ENCODE assay signal across 1 cellular context in the genomic region with DNA sequence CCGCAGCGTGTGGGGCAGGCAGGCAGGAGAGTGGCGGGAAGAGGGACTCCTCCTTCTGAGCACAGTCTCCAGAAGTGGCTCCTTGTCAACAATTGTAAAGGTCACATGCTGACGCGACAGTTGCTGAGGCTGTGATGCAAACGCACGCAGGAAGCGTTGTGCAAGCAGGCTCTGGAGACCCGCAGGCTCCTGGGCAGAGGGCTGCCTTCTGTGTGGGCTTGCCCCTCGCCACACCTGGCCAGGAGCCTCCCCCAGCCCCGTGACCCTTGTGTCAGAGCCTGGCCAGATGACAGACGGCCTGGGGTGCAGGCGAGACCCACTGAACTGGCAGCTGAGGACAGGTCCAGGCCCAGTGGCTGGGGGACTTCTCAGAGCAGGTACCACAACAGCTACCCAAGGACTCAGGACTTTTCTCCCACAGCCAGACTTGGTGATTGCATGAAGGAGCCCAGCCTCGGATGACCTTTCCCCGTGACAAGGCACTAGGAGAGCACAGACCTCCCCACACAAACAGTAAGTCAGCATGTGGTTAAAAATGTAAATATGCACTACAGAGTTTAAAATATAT.
TF ChIP-seq lines count a peak whose summit lies in the region.

No MANE protein-coding gene starts in this region.

TF ChIP-seq in K562, 482 proteins besides CTCF, POLR2A, EP300 and RAD21 (continued from another document and continues in another):
- TF ChIP-seq, protein P1, sequence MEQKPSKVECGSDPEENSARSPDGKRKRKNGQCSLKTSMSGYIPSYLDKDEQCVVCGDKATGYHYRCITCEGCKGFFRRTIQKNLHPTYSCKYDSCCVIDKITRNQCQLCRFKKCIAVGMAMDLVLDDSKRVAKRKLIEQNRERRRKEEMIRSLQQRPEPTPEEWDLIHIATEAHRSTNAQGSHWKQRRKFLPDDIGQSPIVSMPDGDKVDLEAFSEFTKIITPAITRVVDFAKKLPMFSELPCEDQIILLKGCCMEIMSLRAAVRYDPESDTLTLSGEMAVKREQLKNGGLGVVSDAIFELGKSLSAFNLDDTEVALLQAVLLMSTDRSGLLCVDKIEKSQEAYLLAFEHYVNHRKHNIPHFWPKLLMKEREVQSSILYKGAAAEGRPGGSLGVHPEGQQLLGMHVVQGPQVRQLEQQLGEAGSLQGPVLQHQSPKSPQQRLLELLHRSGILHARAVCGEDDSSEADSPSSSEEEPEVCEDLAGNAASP (IDR thresholded peaks at IDR 0.05): peak; percentile 55; the same call in 1 of the 2 replicates
- TF ChIP-seq, protein P2, sequence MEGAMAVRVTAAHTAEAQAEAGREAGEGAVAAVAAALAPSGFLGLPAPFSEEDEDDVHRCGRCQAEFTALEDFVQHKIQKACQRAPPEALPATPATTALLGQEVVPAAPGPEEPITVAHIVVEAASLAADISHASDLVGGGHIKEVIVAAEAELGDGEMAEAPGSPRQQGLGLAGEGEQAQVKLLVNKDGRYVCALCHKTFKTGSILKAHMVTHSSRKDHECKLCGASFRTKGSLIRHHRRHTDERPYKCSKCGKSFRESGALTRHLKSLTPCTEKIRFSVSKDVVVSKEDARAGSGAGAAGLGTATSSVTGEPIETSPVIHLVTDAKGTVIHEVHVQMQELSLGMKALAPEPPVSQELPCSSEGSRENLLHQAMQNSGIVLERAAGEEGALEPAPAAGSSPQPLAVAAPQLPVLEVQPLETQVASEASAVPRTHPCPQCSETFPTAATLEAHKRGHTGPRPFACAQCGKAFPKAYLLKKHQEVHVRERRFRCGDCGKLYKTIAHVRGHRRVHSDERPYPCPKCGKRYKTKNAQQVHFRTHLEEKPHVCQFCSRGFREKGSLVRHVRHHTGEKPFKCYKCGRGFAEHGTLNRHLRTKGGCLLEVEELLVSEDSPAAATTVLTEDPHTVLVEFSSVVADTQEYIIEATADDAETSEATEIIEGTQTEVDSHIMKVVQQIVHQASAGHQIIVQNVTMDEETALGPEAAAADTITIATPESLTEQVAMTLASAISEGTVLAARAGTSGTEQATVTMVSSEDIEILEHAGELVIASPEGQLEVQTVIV (CRISPR knock-in tag; IDR thresholded peaks at IDR 0.05; ENCODE audit: borderline replicate concordance): no peak
- TF ChIP-seq PML (IDR thresholded peaks at IDR 0.05; ENCODE audit: low read length): no peak
- TF ChIP-seq ZEB2 (IDR thresholded peaks at IDR 0.05): no peak
- TF ChIP-seq ZNF184 (CRISPR knock-in tag; IDR thresholded peaks at IDR 0.05): no peak
- no peak for TF ChIP-seq NCOA2 (IDR thresholded peaks at IDR 0.05; ENCODE audit: partially characterized antibody in 2 of 2)
- no peak for TF ChIP-seq U2AF1 (optimal IDR thresholded peaks at IDR 0.05; ENCODE audit: low read depth, low read length)
- no peak for TF ChIP-seq SMC3 (conservative IDR thresholded peaks at IDR 0.05; ENCODE audit: insufficient read depth, low read depth, low read length)
- no peak for TF ChIP-seq BHLHE40 (IDR thresholded peaks at IDR 0.05; ENCODE audit: low read length)
- no peak for TF ChIP-seq ZNF41 (CRISPR knock-in tag; conservative IDR thresholded peaks at IDR 0.05)
- TF ChIP-seq, protein P3, sequence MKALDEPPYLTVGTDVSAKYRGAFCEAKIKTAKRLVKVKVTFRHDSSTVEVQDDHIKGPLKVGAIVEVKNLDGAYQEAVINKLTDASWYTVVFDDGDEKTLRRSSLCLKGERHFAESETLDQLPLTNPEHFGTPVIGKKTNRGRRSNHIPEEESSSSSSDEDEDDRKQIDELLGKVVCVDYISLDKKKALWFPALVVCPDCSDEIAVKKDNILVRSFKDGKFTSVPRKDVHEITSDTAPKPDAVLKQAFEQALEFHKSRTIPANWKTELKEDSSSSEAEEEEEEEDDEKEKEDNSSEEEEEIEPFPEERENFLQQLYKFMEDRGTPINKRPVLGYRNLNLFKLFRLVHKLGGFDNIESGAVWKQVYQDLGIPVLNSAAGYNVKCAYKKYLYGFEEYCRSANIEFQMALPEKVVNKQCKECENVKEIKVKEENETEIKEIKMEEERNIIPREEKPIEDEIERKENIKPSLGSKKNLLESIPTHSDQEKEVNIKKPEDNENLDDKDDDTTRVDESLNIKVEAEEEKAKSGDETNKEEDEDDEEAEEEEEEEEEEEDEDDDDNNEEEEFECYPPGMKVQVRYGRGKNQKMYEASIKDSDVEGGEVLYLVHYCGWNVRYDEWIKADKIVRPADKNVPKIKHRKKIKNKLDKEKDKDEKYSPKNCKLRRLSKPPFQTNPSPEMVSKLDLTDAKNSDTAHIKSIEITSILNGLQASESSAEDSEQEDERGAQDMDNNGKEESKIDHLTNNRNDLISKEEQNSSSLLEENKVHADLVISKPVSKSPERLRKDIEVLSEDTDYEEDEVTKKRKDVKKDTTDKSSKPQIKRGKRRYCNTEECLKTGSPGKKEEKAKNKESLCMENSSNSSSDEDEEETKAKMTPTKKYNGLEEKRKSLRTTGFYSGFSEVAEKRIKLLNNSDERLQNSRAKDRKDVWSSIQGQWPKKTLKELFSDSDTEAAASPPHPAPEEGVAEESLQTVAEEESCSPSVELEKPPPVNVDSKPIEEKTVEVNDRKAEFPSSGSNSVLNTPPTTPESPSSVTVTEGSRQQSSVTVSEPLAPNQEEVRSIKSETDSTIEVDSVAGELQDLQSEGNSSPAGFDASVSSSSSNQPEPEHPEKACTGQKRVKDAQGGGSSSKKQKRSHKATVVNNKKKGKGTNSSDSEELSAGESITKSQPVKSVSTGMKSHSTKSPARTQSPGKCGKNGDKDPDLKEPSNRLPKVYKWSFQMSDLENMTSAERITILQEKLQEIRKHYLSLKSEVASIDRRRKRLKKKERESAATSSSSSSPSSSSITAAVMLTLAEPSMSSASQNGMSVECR (CRISPR knock-in tag; IDR thresholded peaks at IDR 0.05): no peak
- TF ChIP-seq, protein P4, sequence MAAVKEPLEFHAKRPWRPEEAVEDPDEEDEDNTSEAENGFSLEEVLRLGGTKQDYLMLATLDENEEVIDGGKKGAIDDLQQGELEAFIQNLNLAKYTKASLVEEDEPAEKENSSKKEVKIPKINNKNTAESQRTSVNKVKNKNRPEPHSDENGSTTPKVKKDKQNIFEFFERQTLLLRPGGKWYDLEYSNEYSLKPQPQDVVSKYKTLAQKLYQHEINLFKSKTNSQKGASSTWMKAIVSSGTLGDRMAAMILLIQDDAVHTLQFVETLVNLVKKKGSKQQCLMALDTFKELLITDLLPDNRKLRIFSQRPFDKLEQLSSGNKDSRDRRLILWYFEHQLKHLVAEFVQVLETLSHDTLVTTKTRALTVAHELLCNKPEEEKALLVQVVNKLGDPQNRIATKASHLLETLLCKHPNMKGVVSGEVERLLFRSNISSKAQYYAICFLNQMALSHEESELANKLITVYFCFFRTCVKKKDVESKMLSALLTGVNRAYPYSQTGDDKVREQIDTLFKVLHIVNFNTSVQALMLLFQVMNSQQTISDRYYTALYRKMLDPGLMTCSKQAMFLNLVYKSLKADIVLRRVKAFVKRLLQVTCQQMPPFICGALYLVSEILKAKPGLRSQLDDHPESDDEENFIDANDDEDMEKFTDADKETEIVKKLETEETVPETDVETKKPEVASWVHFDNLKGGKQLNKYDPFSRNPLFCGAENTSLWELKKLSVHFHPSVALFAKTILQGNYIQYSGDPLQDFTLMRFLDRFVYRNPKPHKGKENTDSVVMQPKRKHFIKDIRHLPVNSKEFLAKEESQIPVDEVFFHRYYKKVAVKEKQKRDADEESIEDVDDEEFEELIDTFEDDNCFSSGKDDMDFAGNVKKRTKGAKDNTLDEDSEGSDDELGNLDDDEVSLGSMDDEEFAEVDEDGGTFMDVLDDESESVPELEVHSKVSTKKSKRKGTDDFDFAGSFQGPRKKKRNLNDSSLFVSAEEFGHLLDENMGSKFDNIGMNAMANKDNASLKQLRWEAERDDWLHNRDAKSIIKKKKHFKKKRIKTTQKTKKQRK (IDR thresholded peaks at IDR 0.05; ENCODE audit: borderline replicate concordance, low read depth, low read length): no peak
- TF ChIP-seq, protein P5, sequence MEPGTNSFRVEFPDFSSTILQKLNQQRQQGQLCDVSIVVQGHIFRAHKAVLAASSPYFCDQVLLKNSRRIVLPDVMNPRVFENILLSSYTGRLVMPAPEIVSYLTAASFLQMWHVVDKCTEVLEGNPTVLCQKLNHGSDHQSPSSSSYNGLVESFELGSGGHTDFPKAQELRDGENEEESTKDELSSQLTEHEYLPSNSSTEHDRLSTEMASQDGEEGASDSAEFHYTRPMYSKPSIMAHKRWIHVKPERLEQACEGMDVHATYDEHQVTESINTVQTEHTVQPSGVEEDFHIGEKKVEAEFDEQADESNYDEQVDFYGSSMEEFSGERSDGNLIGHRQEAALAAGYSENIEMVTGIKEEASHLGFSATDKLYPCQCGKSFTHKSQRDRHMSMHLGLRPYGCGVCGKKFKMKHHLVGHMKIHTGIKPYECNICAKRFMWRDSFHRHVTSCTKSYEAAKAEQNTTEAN (CRISPR knock-in tag; IDR thresholded peaks at IDR 0.05): no peak
- no peak for TF ChIP-seq TARDBP (IDR thresholded peaks at IDR 0.05)
- TF ChIP-seq MTA2 (IDR thresholded peaks at IDR 0.05; ENCODE audit: low read depth): no peak
- TF ChIP-seq GABPB2 (CRISPR knock-in tag; conservative IDR thresholded peaks at IDR 0.05): no peak
- TF ChIP-seq SETDB1 (IDR thresholded peaks at IDR 0.05; ENCODE audit: low read length): no peak
- TF ChIP-seq, protein P6, sequence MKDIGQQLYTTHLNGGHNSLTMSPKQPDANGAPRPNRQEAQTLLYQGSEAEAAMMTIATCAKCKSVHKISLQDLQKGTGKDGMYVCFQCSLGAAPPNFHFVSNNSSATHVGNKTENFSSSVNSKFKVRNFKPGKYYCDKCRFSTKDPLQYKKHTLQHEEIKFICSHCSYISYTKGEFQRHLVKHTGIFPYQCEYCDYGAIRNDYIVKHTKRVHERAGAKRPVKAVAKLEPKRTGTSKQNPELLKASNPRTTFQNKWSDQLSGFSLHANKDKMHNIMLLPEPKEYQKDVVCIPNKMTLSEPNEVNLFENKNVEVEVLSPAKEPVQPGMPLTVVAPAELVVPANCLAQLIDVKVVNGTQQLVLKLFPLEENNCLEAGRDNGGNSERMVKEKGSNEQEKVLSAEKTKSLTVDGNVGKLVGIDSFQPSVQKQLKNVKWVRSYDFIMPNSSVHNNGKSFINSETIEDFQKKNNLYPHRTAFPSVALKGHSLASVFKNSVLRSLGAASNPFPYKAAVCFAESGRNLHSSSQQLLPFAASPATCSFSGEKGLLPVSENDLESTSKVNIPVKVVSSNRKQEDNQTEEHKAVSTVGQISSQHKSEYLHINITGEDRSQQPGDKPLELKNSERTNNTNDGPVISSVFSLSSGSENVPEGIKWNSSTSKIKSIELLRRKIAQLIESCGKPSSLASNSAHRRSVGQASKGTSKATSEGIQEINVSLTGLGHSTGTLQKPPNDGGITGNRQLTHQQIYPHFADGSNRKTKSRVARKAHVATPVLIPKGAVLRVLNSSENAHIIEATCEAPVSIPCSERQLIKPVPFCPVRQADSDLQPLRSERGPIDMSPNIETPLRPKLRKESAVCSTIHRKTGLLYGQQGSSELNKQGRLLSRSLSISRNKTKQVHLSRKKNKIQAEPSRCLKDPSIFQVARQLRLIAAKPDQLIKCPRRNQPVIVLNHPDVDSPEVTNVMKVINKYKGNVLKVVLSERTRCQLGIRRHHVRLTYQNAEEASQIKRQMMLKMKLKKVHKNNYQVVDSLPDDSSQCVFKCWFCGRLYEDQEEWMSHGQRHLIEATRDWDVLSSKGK (CRISPR knock-in tag; IDR thresholded peaks at IDR 0.05): no peak
- TF ChIP-seq ZNF134 (CRISPR knock-in tag; conservative IDR thresholded peaks at IDR 0.05): no peak
- TF ChIP-seq NFE2 (IDR thresholded peaks at IDR 0.05; ENCODE audit: low read depth): peak; percentile 4; the same call in 1 of the 2 replicates
- peak; percentile 43; the same call in 1 of the 2 replicates for TF ChIP-seq NR2C1 (IDR thresholded peaks at IDR 0.05)
- TF ChIP-seq NR2C1 (tag; IDR thresholded peaks at IDR 0.05): peak; percentile 75
- no peak for TF ChIP-seq FOXJ3 (CRISPR knock-in tag; IDR thresholded peaks at IDR 0.05)
- TF ChIP-seq, protein P7, sequence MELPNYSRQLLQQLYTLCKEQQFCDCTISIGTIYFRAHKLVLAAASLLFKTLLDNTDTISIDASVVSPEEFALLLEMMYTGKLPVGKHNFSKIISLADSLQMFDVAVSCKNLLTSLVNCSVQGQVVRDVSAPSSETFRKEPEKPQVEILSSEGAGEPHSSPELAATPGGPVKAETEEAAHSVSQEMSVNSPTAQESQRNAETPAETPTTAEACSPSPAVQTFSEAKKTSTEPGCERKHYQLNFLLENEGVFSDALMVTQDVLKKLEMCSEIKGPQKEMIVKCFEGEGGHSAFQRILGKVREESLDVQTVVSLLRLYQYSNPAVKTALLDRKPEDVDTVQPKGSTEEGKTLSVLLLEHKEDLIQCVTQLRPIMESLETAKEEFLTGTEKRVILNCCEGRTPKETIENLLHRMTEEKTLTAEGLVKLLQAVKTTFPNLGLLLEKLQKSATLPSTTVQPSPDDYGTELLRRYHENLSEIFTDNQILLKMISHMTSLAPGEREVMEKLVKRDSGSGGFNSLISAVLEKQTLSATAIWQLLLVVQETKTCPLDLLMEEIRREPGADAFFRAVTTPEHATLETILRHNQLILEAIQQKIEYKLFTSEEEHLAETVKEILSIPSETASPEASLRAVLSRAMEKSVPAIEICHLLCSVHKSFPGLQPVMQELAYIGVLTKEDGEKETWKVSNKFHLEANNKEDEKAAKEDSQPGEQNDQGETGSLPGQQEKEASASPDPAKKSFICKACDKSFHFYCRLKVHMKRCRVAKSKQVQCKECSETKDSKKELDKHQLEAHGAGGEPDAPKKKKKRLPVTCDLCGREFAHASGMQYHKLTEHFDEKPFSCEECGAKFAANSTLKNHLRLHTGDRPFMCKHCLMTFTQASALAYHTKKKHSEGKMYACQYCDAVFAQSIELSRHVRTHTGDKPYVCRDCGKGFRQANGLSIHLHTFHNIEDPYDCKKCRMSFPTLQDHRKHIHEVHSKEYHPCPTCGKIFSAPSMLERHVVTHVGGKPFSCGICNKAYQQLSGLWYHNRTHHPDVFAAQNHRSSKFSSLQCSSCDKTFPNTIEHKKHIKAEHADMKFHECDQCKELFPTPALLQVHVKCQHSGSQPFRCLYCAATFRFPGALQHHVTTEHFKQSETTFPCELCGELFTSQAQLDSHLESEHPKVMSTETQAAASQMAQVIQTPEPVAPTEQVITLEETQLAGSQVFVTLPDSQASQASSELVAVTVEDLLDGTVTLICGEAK (IDR thresholded peaks at IDR 0.05): no peak
- TF ChIP-seq, protein P7 (CRISPR knock-in tag; IDR thresholded peaks at IDR 0.05): no peak; the same call in 1 of the 2 replicates
